1 cellular context compared by ENCODE assay signal in the genomic region with DNA sequence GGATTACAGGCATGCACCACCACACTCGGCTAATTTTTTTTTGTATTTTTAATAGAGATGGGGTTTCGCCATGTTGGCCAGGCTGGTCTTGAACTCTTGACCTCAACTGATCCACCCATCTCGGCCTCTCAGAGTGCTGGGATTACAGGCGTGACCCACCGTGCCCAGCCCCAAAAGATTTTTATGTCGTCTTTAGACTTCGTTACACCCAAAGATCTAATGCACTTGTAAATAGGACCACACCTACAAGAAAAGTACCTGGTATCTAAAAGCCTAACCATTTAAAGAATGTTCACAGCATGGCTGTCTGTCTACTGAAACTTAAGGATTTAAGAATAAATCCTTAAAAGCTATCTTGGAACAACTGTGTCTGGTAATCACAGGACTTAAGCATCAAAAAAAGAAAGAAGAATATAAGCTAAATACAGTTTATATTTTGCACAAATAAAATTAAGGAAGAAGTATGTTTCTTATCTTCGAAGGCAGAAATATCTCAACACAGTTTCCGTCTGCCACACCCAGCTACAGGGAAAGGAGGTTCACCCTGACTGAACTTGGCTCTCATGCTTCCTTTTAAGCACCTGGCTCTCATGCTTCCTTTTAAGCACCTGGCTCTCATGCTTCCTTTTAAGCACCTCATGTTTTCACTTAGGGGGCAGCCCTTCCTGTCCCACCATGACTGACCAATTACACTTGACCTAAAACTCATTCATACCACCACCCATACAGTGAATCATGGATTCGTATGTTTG.
TF ChIP-seq lines count a peak whose summit lies in the region.

No MANE protein-coding gene starts in this region.

TF ChIP-seq in HepG2, 621 proteins besides CTCF, POLR2A, EP300 and RAD21:
- TF ChIP-seq, protein P1, sequence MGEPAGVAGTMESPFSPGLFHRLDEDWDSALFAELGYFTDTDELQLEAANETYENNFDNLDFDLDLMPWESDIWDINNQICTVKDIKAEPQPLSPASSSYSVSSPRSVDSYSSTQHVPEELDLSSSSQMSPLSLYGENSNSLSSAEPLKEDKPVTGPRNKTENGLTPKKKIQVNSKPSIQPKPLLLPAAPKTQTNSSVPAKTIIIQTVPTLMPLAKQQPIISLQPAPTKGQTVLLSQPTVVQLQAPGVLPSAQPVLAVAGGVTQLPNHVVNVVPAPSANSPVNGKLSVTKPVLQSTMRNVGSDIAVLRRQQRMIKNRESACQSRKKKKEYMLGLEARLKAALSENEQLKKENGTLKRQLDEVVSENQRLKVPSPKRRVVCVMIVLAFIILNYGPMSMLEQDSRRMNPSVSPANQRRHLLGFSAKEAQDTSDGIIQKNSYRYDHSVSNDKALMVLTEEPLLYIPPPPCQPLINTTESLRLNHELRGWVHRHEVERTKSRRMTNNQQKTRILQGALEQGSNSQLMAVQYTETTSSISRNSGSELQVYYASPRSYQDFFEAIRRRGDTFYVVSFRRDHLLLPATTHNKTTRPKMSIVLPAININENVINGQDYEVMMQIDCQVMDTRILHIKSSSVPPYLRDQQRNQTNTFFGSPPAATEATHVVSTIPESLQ (CRISPR knock-in tag; conservative IDR thresholded peaks at IDR 0.05) = no peak
- TF ChIP-seq HMG20B (CRISPR knock-in tag; conservative IDR thresholded peaks at IDR 0.05) (no peak), ZNF800 (CRISPR knock-in tag; IDR thresholded peaks at IDR 0.05) (no peak), ZNF33B (CRISPR knock-in tag; IDR thresholded peaks at IDR 0.05) (no peak), ZFP36L1 (CRISPR knock-in tag; IDR thresholded peaks at IDR 0.05) (no peak), ZNF891 (CRISPR knock-in tag; IDR thresholded peaks at IDR 0.05) (no peak), ZNF724P (CRISPR knock-in tag; IDR thresholded peaks at IDR 0.05; ENCODE audit: borderline replicate concordance) (no peak), ZSCAN25 (CRISPR knock-in tag; IDR thresholded peaks at IDR 0.05) (no peak), ZNF615 (CRISPR knock-in tag; IDR thresholded peaks at IDR 0.05; ENCODE audit: borderline replicate concordance) (no peak), MLX (CRISPR knock-in tag; IDR thresholded peaks at IDR 0.05) (no peak), PLSCR1 (CRISPR knock-in tag; IDR thresholded peaks at IDR 0.05; ENCODE audit: borderline replicate concordance) (no peak)
